Comparison of ENCODE assay signal across 22 cellular contexts in the genomic region with DNA sequence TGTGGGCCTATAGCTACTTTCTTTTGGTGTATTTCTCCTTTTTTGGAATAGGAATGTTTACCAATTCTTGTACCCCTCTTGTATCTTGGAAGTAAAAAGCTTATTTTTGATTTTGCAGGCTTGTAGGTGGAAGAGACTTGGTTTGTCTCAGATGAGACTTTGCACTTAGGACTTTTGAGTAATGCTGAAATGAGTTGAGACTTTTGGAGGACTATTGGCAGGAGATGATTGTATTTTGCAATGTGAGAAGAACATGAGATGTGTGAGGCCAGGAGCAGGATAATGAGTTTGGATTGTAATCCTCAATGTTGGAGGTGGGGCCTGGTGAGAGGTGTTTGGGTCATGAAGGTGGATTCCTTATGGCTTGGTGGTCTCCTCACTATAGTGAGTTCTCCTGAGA.
DNase-seq lines count a peak whose midpoint lies in the region; ATAC-seq lines count a peak whose summit lies in the region.
"Had no signal": no experiment of that assay in that cellular context is flagged by ENCODE, and none has a peak within 500 bp of the region (broad histone marks: within the 10 kb centered on the region; RNA-seq: fewer than 3 reads in every experiment).

No MANE protein-coding gene starts in this region.

- peak; percentile 67 for ATAC-seq in left lobe of liver
- ATAC-seq: A549; CD8-positive, alpha-beta T cell had no signal

- no peak for DNase-seq in left lobe of liver (ENCODE audit: low spot score)
- no peak for DNase-seq in NCI-H226
- DNase-seq: 8988T; ACHN; AML-193; BE2C; C1 segment of cervical spinal cord; Caco-2; Calu3; CD4-positive, alpha-beta T cell; CD4-positive, CD25-positive, alpha-beta regulatory T cell; CD8-positive, alpha-beta memory T cell; CD8-positive, alpha-beta T cell; COR-L47; DMS 273 treated with DMSO at 0.1 percent for 48 hours; DMS153; DMS53; DMS79; DMS79 treated with DMSO at 0.1 percent for 48 hours; DND-41; EL had no signal
